11 cellular contexts compared by ENCODE assay signal in the genomic region with DNA sequence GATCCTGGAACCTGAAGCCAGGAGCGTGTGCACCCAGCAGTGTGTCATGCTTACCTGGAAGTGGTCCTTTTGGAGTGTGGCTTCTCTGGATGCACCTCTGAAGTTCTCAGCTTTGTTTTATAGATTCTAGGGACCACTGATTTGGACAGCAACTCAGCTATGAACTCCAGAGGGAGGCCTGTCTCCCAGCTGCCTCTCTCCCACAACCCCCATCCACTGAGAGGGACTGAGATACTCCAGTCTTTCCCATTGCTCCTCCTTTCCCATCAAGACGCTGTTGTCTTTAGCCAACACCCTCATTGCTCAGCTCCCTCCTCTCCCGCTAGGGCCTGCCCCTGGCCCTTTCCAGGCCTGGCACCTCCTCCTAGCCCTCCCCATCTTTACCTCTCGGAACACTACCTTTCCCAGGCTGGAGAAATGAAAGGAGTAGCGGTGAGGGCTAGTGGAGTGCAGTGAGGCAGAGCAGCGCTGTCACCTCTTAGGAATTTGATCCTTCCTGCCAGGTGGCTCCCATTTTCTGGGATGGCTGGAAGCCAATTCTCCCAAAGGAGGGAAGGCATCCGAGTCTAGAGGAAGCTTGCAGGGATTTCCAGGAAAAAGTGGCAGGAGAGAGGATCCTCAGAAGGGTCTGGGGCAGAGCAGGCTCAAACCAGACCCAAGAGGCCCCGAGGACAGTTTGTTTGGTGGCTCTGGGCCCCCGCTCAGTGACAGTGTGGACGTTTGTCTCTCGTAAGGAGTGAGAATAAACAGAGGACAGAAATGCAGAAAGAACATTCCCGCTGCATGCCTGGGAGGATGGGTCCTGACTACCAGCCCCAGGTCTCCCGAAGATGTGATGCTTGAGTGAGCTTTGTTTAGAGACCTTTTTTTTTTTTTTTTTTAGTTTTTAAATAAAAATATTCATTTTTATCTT. TPM values are rescaled to one million over a fixed set of nuclear protein-coding genes. Genes with fewer than 3 reads are reported as not detected.
DNase-seq lines count a peak whose midpoint lies in the region; ATAC-seq and TF ChIP-seq lines count a peak whose summit lies in the region.
"Had no signal": no experiment of that assay in that cellular context is flagged by ENCODE, and none has a peak within 500 bp of the region (broad histone marks: within the 10 kb centered on the region; RNA-seq: fewer than 3 reads in every experiment).

A gene (minus strand): TSS at position 285 of the 913 bp plus-strand sequence. CDS start 1,261 bp downstream, outside the sequence.

- H3K9me3 Mint-ChIP-seq in activated naive CD8-positive, alpha-beta T cell (ENCODE audit: low read depth), result no peaks in the 10 kb centered on the region
- no peaks in the 10 kb centered on the region for H3K9me3 Mint-ChIP-seq in activated naive CD8-positive, alpha-beta T cell treated with anti-CD3 and anti-CD28 coated beads, Interleukin-2, amount 50 U/mL, for 24 hours
- no peaks in the 10 kb centered on the region for H3K9me3 Mint-ChIP-seq in type B pancreatic cell
- H3K9me3 Mint-ChIP-seq in activated CD8-positive, alpha-beta memory T cell treated with anti-CD3 and anti-CD28 coated beads, Interleukin-2, amount 10 ng/mL, durations not matched to agents 7 days and 5 days (ENCODE audit: low read depth), result no peaks in the 10 kb centered on the region

- H3K4me1 Mint-ChIP-seq in activated naive CD8-positive, alpha-beta T cell (ENCODE audit: low read depth), result peaks cover 5% of the 10 kb centered on the region
- H3K4me1 Mint-ChIP-seq in activated naive CD8-positive, alpha-beta T cell treated with anti-CD3 and anti-CD28 coated beads, Interleukin-2, amount 50 U/mL, for 24 hours, result peaks cover 2% of the 10 kb centered on the region
- peaks cover 29% of the 10 kb centered on the region for H3K4me1 Mint-ChIP-seq in type B pancreatic cell (ENCODE audit: unreplicated experiment)
- peaks cover 6% of the 10 kb centered on the region for H3K4me1 Mint-ChIP-seq in activated CD8-positive, alpha-beta memory T cell treated with anti-CD3 and anti-CD28 coated beads, Interleukin-2, amount 10 ng/mL, durations not matched to agents 7 days and 5 days

- CTCF ChIA-PET in activated CD8-positive, alpha-beta memory T cell treated with anti-CD3 and anti-CD28 coated beads, Interleukin-2, amount 10 ng/mL, durations not matched to agents 7 days and 5 days (lab: Charles Lee), result no interaction called here

- no peak for ATAC-seq in activated naive CD8-positive, alpha-beta T cell treated with anti-CD3 and anti-CD28 coated beads, Interleukin-2, amount 50 U/mL, for 24 hours
- no peak for ATAC-seq in activated CD8-positive, alpha-beta memory T cell treated with anti-CD3 and anti-CD28 coated beads, Interleukin-2, amount 10 ng/mL, durations not matched to agents 7 days and 5 days

- TF ChIP-seq CTCF in fibroblast of mammary gland (conservative IDR thresholded peaks at IDR 0.05; ENCODE audit: control insufficient read depth, insufficient read depth, low read depth, low read length), result no peak
- TF ChIP-seq CTCF in type B pancreatic cell (conservative IDR thresholded peaks at IDR 0.05), result no peak

- H3K36me3 Mint-ChIP-seq in activated naive CD8-positive, alpha-beta T cell, result no peaks in the 10 kb centered on the region
- H3K36me3 Mint-ChIP-seq in activated naive CD8-positive, alpha-beta T cell treated with anti-CD3 and anti-CD28 coated beads, Interleukin-2, amount 50 U/mL, for 24 hours (ENCODE audit: low read depth), result no peaks in the 10 kb centered on the region
- no peaks in the 10 kb centered on the region for H3K36me3 Mint-ChIP-seq in type B pancreatic cell
- no peaks in the 10 kb centered on the region for H3K36me3 Mint-ChIP-seq in activated CD8-positive, alpha-beta memory T cell treated with anti-CD3 and anti-CD28 coated beads, Interleukin-2, amount 10 ng/mL, durations not matched to agents 7 days and 5 days

- no peak for DNase-seq in activated naive CD8-positive, alpha-beta T cell treated with anti-CD3 and anti-CD28 coated beads, Interleukin-2, amount 50 U/mL, for 24 hours
- peak; percentile 87 to 93 for DNase-seq in NCI-H524 (lab: John Stamatoyannopoulos, UW)
- peak; percentile 12 for DNase-seq in fibroblast of mammary gland (ENCODE audit: low read depth)
- no peak for DNase-seq in type B pancreatic cell (ENCODE audit: extremely low spot score, unreplicated experiment)
- no peak for DNase-seq in dedifferentiated amniotic fluid mesenchymal stem cell (ENCODE audit: extremely low spot score)
- DNase-seq in cortex of kidney (lab: John Stamatoyannopoulos, UW), result no peak
- no peak for DNase-seq in activated CD8-positive, alpha-beta memory T cell treated with anti-CD3 and anti-CD28 coated beads, Interleukin-2, amount 10 ng/mL, durations not matched to agents 7 days and 5 days
- DNase-seq: effector CD4-positive, alpha-beta T cell; GOT3 had no signal

- no peak within 1 kb of the TSS for H3K4me3 ChIP-seq in fibroblast of mammary gland (ENCODE audit: control insufficient read depth, low read depth, low read length)
- H3K4me3 ChIP-seq: BLaER1 had no signal

- peaks cover 17% of the 10 kb centered on the region for H3K27me3 Mint-ChIP-seq in activated naive CD8-positive, alpha-beta T cell
- peaks cover 44% of the 10 kb centered on the region for H3K27me3 Mint-ChIP-seq in activated naive CD8-positive, alpha-beta T cell treated with anti-CD3 and anti-CD28 coated beads, Interleukin-2, amount 50 U/mL, for 24 hours
- peaks cover 47% of the 10 kb centered on the region for H3K27me3 Mint-ChIP-seq in type B pancreatic cell
- peaks cover 63% of the 10 kb centered on the region for H3K27me3 Mint-ChIP-seq in activated CD8-positive, alpha-beta memory T cell treated with anti-CD3 and anti-CD28 coated beads, Interleukin-2, amount 10 ng/mL, durations not matched to agents 7 days and 5 days

- peak within 1 kb of the TSS; percentile 48 for H3K4me3 Mint-ChIP-seq in activated naive CD8-positive, alpha-beta T cell
- H3K4me3 Mint-ChIP-seq in activated naive CD8-positive, alpha-beta T cell treated with anti-CD3 and anti-CD28 coated beads, Interleukin-2, amount 50 U/mL, for 24 hours, result no peak within 1 kb of the TSS
- H3K4me3 Mint-ChIP-seq in type B pancreatic cell, result peak within 1 kb of the TSS; percentile 82
- H3K4me3 Mint-ChIP-seq in activated CD8-positive, alpha-beta memory T cell treated with anti-CD3 and anti-CD28 coated beads, Interleukin-2, amount 10 ng/mL, durations not matched to agents 7 days and 5 days, result no peak within 1 kb of the TSS

- H3K27ac Mint-ChIP-seq in activated naive CD8-positive, alpha-beta T cell, result no peak within 1 kb of the TSS
- H3K27ac Mint-ChIP-seq in activated naive CD8-positive, alpha-beta T cell treated with anti-CD3 and anti-CD28 coated beads, Interleukin-2, amount 50 U/mL, for 24 hours, result no peak within 1 kb of the TSS
- peak within 1 kb of the TSS; percentile 72 for H3K27ac Mint-ChIP-seq in type B pancreatic cell
- no peak within 1 kb of the TSS for H3K27ac Mint-ChIP-seq in activated CD8-positive, alpha-beta memory T cell treated with anti-CD3 and anti-CD28 coated beads, Interleukin-2, amount 10 ng/mL, durations not matched to agents 7 days and 5 days

RNA-seq across cellular contexts. Expression of the gene that starts here (rescaled TPM):
- total RNA-seq in type B pancreatic cell (ENCODE audit: low replicate concordance), result 9.9 and 12.5 TPM in 2 replicates
- total RNA-seq in activated CD8-positive, alpha-beta memory T cell treated with anti-CD3 and anti-CD28 coated beads, Interleukin-2, amount 10 ng/mL, durations not matched to agents 7 days and 5 days, result not detected

Comparison
In these comparisons a context has a peak if more than half of its experiments do, and no peak if none do; other contexts are left out.
1. RNA of the gene that starts here (total RNA-seq): 9.9 to 12.5 TPM in type B pancreatic cell; not detected in activated CD8-positive, alpha-beta memory T cell treated with anti-CD3 and anti-CD28 coated beads, Interleukin-2, amount 10 ng/mL, durations not matched to agents 7 days and 5 days; every median in the first group is over 10 times any median in the second.
2. H3K4me3 Mint-ChIP-seq: peak in activated naive CD8-positive, alpha-beta T cell (single experiment) and type B pancreatic cell (single experiment); none in activated naive CD8-positive, alpha-beta T cell treated with anti-CD3 and anti-CD28 coated beads, Interleukin-2, amount 50 U/mL, for 24 hours (single experiment) and activated CD8-positive, alpha-beta memory T cell treated with anti-CD3 and anti-CD28 coated beads, Interleukin-2, amount 10 ng/mL, durations not matched to agents 7 days and 5 days (single experiment).
3. DNase-seq: peak in NCI-H524 (2 of 2) and fibroblast of mammary gland (single experiment); none in activated naive CD8-positive, alpha-beta T cell treated with anti-CD3 and anti-CD28 coated beads, Interleukin-2, amount 50 U/mL, for 24 hours (single experiment), type B pancreatic cell (single experiment), dedifferentiated amniotic fluid mesenchymal stem cell (single experiment), cortex of kidney (single experiment) and activated CD8-positive, alpha-beta memory T cell treated with anti-CD3 and anti-CD28 coated beads, Interleukin-2, amount 10 ng/mL, durations not matched to agents 7 days and 5 days (single experiment).